In genomic region chr13:59728896-59729545, GRCh38 we compare ENCODE assay signal across 19 cellular contexts.
"Had no signal": no experiment of that assay in that cellular context is flagged by ENCODE, and none has a peak within 500 bp of the region (broad histone marks: within the 10 kb centered on the region; RNA-seq: fewer than 3 reads in every experiment).

No MANE protein-coding gene starts in this region.

- H3K9me3 ChIP-seq: prostate gland, right lobe of liver, spleen had no signal

- H3K4me3 Mint-ChIP-seq: activated CD4-positive, alpha-beta T cell treated with anti-CD3 and anti-CD28 coated beads, Interleukin-2, amount 10 ng/mL, durations not matched to agents 7 days and 5 days; activated naive CD8-positive, alpha-beta T cell; activated T-cell treated with anti-CD3 and anti-CD28 coated beads, Interleukin-2, amount 50 U/mL, for 72 hours; memory B cell; nephron progenitor cell; stimulated activated naive CD8-positive, alpha-beta T cell treated with anti-CD3 and anti-CD28 coated beads, Interleukin-15, amount 100 ng/mL, for 72 hours; type B pancreatic cell had no signal

- H3K36me3 ChIP-seq: brain microvascular endothelial cell, prostate gland, right lobe of liver, spleen had no signal

- H3K4me1 Mint-ChIP-seq: activated CD4-positive, alpha-beta T cell treated with anti-CD3 and anti-CD28 coated beads, Interleukin-2, amount 10 ng/mL, durations not matched to agents 7 days and 5 days; stimulated activated naive CD8-positive, alpha-beta T cell treated with anti-CD3 and anti-CD28 coated beads, Interleukin-15, amount 100 ng/mL, for 72 hours had no signal

- H3K36me3 Mint-ChIP-seq: activated naive CD8-positive, alpha-beta T cell; memory B cell; type B pancreatic cell had no signal

- ATAC-seq: activated T-cell treated with anti-CD3 and anti-CD28 coated beads, Interleukin-2, amount 50 U/mL, for 72 hours; foreskin keratinocyte; left ventricle myocardium superior; right lobe of liver; stimulated activated naive CD8-positive, alpha-beta T cell treated with anti-CD3 and anti-CD28 coated beads, Interleukin-15, amount 100 ng/mL, for 72 hours had no signal

- H3K4me3 ChIP-seq: prostate gland, right lobe of liver, spleen had no signal

- H3K27ac Mint-ChIP-seq: activated CD4-positive, alpha-beta T cell treated with anti-CD3 and anti-CD28 coated beads, Interleukin-2, amount 10 ng/mL, durations not matched to agents 7 days and 5 days; activated naive CD8-positive, alpha-beta T cell; activated T-cell treated with anti-CD3 and anti-CD28 coated beads, Interleukin-2, amount 50 U/mL, for 72 hours; memory B cell; nephron progenitor cell; stimulated activated naive CD8-positive, alpha-beta T cell treated with anti-CD3 and anti-CD28 coated beads, Interleukin-15, amount 100 ng/mL, for 72 hours; type B pancreatic cell had no signal

- H3K27me3 Mint-ChIP-seq: activated CD4-positive, alpha-beta T cell treated with anti-CD3 and anti-CD28 coated beads, Interleukin-2, amount 10 ng/mL, durations not matched to agents 7 days and 5 days; activated naive CD8-positive, alpha-beta T cell; memory B cell; stimulated activated naive CD8-positive, alpha-beta T cell treated with anti-CD3 and anti-CD28 coated beads, Interleukin-15, amount 100 ng/mL, for 72 hours; type B pancreatic cell had no signal

- H3K9me3 Mint-ChIP-seq: activated CD4-positive, alpha-beta T cell treated with anti-CD3 and anti-CD28 coated beads, Interleukin-2, amount 10 ng/mL, durations not matched to agents 7 days and 5 days; activated T-cell treated with anti-CD3 and anti-CD28 coated beads, Interleukin-2, amount 50 U/mL, for 72 hours; memory B cell; nephron progenitor cell; stimulated activated naive CD8-positive, alpha-beta T cell treated with anti-CD3 and anti-CD28 coated beads, Interleukin-15, amount 100 ng/mL, for 72 hours; type B pancreatic cell had no signal

- DNase-seq: activated CD4-positive, alpha-beta T cell treated with anti-CD3 and anti-CD28 coated beads, Interleukin-2, amount 10 ng/mL, durations not matched to agents 7 days and 5 days; activated CD4-positive, CD25-positive, alpha-beta regulatory T cell; activated CD8-positive, alpha-beta memory T cell treated with anti-CD3 and anti-CD28 coated beads, Interleukin-2, amount 50 U/mL, for 48 hours; activated gamma-delta T cell; activated T-cell treated with anti-CD3 and anti-CD28 coated beads, Interleukin-2, amount 50 U/mL, for 72 hours; amygdala; brain microvascular endothelial cell; effector CD8-positive, alpha-beta T cell; foreskin keratinocyte; left ventricle myocardium superior; nephron progenitor cell; occipital lobe; right lobe of liver; spleen; stimulated activated naive CD8-positive, alpha-beta T cell treated with anti-CD3 and anti-CD28 coated beads, Interleukin-15, amount 100 ng/mL, for 72 hours had no signal

- H3K4me1 ChIP-seq: foreskin keratinocyte, prostate gland, right lobe of liver, spleen had no signal

- H3K27ac ChIP-seq: brain microvascular endothelial cell, foreskin keratinocyte, prostate gland, right lobe of liver, spleen had no signal

- H3K27me3 ChIP-seq: brain microvascular endothelial cell, foreskin keratinocyte, right lobe of liver, spleen had no signal
